In genomic region chr6:36618366-36619355, GRCh38 we compare ENCODE assay signal across 14 cellular contexts. TPM values are rescaled to one million over a fixed set of nuclear protein-coding genes. Genes with fewer than 3 reads are reported as not detected.
DNase-seq lines count a peak whose midpoint lies in the region; ATAC-seq, FAIRE-seq and TF ChIP-seq lines count a peak whose summit lies in the region.
"Had no signal": no experiment of that assay in that cellular context is flagged by ENCODE, and none has a peak within 500 bp of the region (broad histone marks: within the 10 kb centered on the region; RNA-seq: fewer than 3 reads in every experiment).

No MANE protein-coding gene starts in this region.

- H3K36me3 ChIP-seq in GM12878 (ENCODE audit: control insufficient read depth in 2 of 2, insufficient read depth in 2 of 2, low read length in 1 of 2) (no peaks in the 10 kb centered on the region; a peak in 1 of 4 replicates), gastroesophageal sphincter (peaks cover 0 to 4% of the 10 kb centered on the region in 2 donors)

- no peak overlapping the region for H3K9ac ChIP-seq in GM12878 (ENCODE audit: control insufficient read depth, insufficient read depth, low read length)

- H3K27ac ChIP-seq in GM12878 (ENCODE audit: control insufficient read depth, insufficient read depth) (no peak overlapping the region), gastroesophageal sphincter (no peak overlapping the region)

- no peak overlapping the region for H3K4me2 ChIP-seq in GM12878 (ENCODE audit: control insufficient read depth, insufficient read depth)

- WGBS in GM12878 (ENCODE audit: insufficient coverage, insufficient replicate concordance, low lambda C conversion rate, missing lambda C conversion rate): 68% methylated on average over 10 of the region's 10 CpGs
- WGBS in gastroesophageal sphincter (ENCODE audit: low coverage in 1 of 2), 2 donors: 75 to 76% methylated on average over 6 to 8 of the region's 10 CpGs

- H4K20me1 ChIP-seq in GM12878 (ENCODE audit: control insufficient read depth, insufficient read depth): no peaks in the 10 kb centered on the region

- no peak for FAIRE-seq in GM12878 (lab: Jason Lieb, UNC)

- TF ChIP-seq EP300 in GM12878 (IDR thresholded peaks at IDR 0.05; ENCODE audit: borderline replicate concordance in 1 of 2, control insufficient read depth in 1 of 2, low read depth in 2 of 2, low read length in 2 of 2) (no peak), gastroesophageal sphincter (IDR thresholded peaks at IDR 0.05) (no peak)

- TF ChIP-seq CTCF in GM12878 (IDR thresholded peaks at IDR 0.05 in 2 of 3, conservative IDR thresholded peaks at IDR 0.05 in 1 of 3; ENCODE audit: control insufficient read depth in 2 of 3, extremely low read depth in 1 of 3, insufficient read depth in 1 of 3, low read depth in 3 of 3, low read length in 3 of 3) (no peak), gastroesophageal sphincter (IDR thresholded peaks at IDR 0.05) (no peak)

- H3K4me1 ChIP-seq in GM12878 (ENCODE audit: control insufficient read depth, insufficient read depth, low read length) (peaks cover 16% of the 10 kb centered on the region), gastroesophageal sphincter (peaks cover 0 to 29% (median 5%) of the 10 kb centered on the region in 3 donors)
- H3K4me1 ChIP-seq: foreskin keratinocyte had no signal

- RAD21 ChIA-PET in GM12878 (lab: Charles Lee; ENCODE audit: unreplicated experiment): interaction anchor here (0.9 to 1.8 kb wide), 9 partner anchors 44 to 140 kb away, joined by 3 to 11 read pairs (median 4); partner anchors contain the start of gene CDKN1A

- no peak for ATAC-seq in GM12878
- ATAC-seq in GM19452 (IDR thresholded peaks at IDR 0.05; ENCODE audit: unreplicated experiment): no peak
- ATAC-seq in gastroesophageal sphincter: no peak
- ATAC-seq: effector memory CD8-positive, alpha-beta T cell; foreskin keratinocyte had no signal

- CTCF ChIA-PET in GM12878 (lab: Yijun Ruan, JAX): interaction anchor here (0.8 to 2.0 kb wide), 13 partner anchors 10 to 164 kb away, joined by 3 to 21 read pairs (median 4); no protein-coding TSS in a partner anchor

- H3K27me3 ChIP-seq in GM12878 (replicated peaks in 1 of 2; ENCODE audit: control insufficient read depth in 2 of 2, insufficient read depth in 2 of 2, low read length in 1 of 2): no peaks in the 10 kb centered on the region
- H3K27me3 ChIP-seq in gastroesophageal sphincter: no peaks in the 10 kb centered on the region
- H3K27me3 ChIP-seq: foreskin keratinocyte had no signal

- in situ Hi-C loops in GM12878 (cut with MboI): no loop called here

- POLR2A ChIA-PET in GM12878 (lab: Charles Lee): interaction anchor here (0.6 to 1.3 kb wide), 8 partner anchors 10 to 105 kb away, joined by 3 to 4 read pairs (median 3); no protein-coding TSS in a partner anchor

- H3K4me3 ChIP-seq in GM12878: no peak overlapping the region
- H3K4me3 ChIP-seq in gastroesophageal sphincter: no peak overlapping the region

- H3K9me3 ChIP-seq in GM12878 (replicated peaks; ENCODE audit: control insufficient read depth, insufficient read depth, low read length): no peaks in the 10 kb centered on the region
- no peaks in the 10 kb centered on the region for H3K9me3 ChIP-seq in gastroesophageal sphincter

- intact Hi-C loops in GM12878 (cut with micrococcal nuclease; ENCODE audit: unreplicated experiment): no loop called here

- no peak for TF ChIP-seq RAD21 in GM12878 (IDR thresholded peaks at IDR 0.05; ENCODE audit: insufficient read depth, low read depth, low read length)

- no peak overlapping the region for H2AFZ ChIP-seq in GM12878 (ENCODE audit: control insufficient read depth, low read depth, low read length)

- peaks cover 2% of the 10 kb centered on the region for H3K79me2 ChIP-seq in GM12878 (ENCODE audit: control insufficient read depth, insufficient read depth, low read length)

- BruUV-seq in GM12878 (replicated peaks; lab: Mats Ljungman, UMichigan): no TSS peak

- TF ChIP-seq POLR2A in GM12878 (IDR thresholded peaks at IDR 0.05; ENCODE audit: low read depth, low read length) (no peak), gastroesophageal sphincter (IDR thresholded peaks at IDR 0.05) (no peak)

- SMC1A ChIA-PET in GM12878 (lab: Charles Lee; ENCODE audit: uncharacterized antibody, unreplicated experiment): interaction anchor here (0.7 to 1.9 kb wide), 22 partner anchors 9 to 205 kb away, joined by 3 to 10 read pairs (median 3); no protein-coding TSS in a partner anchor

- DNase-seq in GF-D8 (lab: John Stamatoyannopoulos, UW) (peak; percentile 59), NOMO-1 (lab: John Stamatoyannopoulos, UW; ENCODE audit: unreplicated experiment in 2 of 2) (peak; percentile 30 to 68), GM12878 (ENCODE audit: low read depth, low spot score) (no peak), mesenteric fat pad (ENCODE audit: low spot score) (peak; percentile 45), NCI-H526 treated with DMSO at 0.1 percent for 48 hours (lab: John Stamatoyannopoulos, UW) (no peak), NCI-H1694 (lab: John Stamatoyannopoulos, UW) (no peak)
- DNase-seq: caudate nucleus; DMS153; effector memory CD8-positive, alpha-beta T cell; foreskin keratinocyte; NCI-H1930; NCI-H526 had no signal

TF ChIP-seq in GM12878, 131 proteins besides CTCF, POLR2A, EP300 and RAD21:
- TF ChIP-seq SPI1 (IDR thresholded peaks at IDR 0.05; ENCODE audit: borderline replicate concordance, insufficient read depth, low read depth, low read length) (peak; percentile 90), SIX5 (IDR thresholded peaks at IDR 0.05; ENCODE audit: low read depth, low read length, severe bottlenecking) (no peak)

RNA-seq across cellular contexts. Expression of gene SRSF3, which starts 24.5 kb away (rescaled TPM):
- total RNA-seq in GM12878 (2013; cell fraction: nucleolus; rRNA removed): 206 and 241 TPM in 2 replicates
- total RNA-seq in GM12878 (2014; rRNA removed): 195 and 229 TPM in 2 replicates
- 240 and 256 TPM in 2 replicates for total RNA-seq in GM12878 (2014; rRNA removed; fragmentation: Illumina TruSeq; extraction: Trizol)
- total RNA-seq in GM12878 (2021): 456 and 467 TPM in 2 replicates
- 111 TPM for polyA plus RNA-seq in GM12878 (2011; ENCODE audit: low read depth)
- 499 and 606 TPM in 2 replicates for polyA plus RNA-seq in GM12878 (2011; rRNA removed)
- polyA plus RNA-seq in GM12878 (2011; cell fraction: cytosol; rRNA removed): 365 and 371 TPM in 2 replicates
- 363 and 479 TPM in 2 replicates for polyA plus RNA-seq in GM12878 (2011; cell fraction: nucleus; rRNA removed)
- 225 and 308 TPM in 2 replicates for polyA plus RNA-seq in GM12878 (2012)
- 314 and 338 TPM in 2 replicates for polyA plus RNA-seq in GM12878 (2014; fragmentation: Illumina TruSeq; extraction: Trizol)
- 1,000 to 10,000 TPM in 1 of 2 experiments, 100 to 1,000 TPM in 1; 971 to 1,377 TPM for polyA plus RNA-seq in GM12878 (2014; fragmentation: Nextera tagmentation; extraction: Ambion mirVana)
- polyA plus RNA-seq in GM12878 (2014; rRNA removed): 482 and 486 TPM in 2 replicates
- 100 to 1,000 TPM; 569 to 577 TPM for polyA plus RNA-seq in GM12878 (2016; fragmentation: Nextera tagmentation; extraction: Ambion mirVana)
- polyA minus RNA-seq in GM12878 (2011; rRNA and poly(A)+ RNA removed): 211 and 244 TPM in 2 replicates
- polyA minus RNA-seq in GM12878 (2011; cell fraction: cytosol; rRNA and poly(A)+ RNA removed): 69.4 and 86.1 TPM in 2 replicates
- 133 and 210 TPM in 2 replicates for polyA minus RNA-seq in GM12878 (2011; cell fraction: nucleus; rRNA and poly(A)+ RNA removed)
- 214 TPM for total RNA-seq in mesenteric fat pad
- 100 to 1,000 TPM; 108 to 195 (median 156) TPM for total RNA-seq in gastroesophageal sphincter

RNA-seq across cellular contexts. Expression of gene CDKN1A, which starts 59.9 kb away (rescaled TPM):
- total RNA-seq in GM12878 (2013; cell fraction: nucleolus; rRNA removed): 98.4 and 111 TPM in 2 replicates
- total RNA-seq in GM12878 (2014; rRNA removed) (186 and 198 TPM in 2 replicates), GM12878 (2014; rRNA removed; fragmentation: Illumina TruSeq; extraction: Trizol) (139 and 144 TPM in 2 replicates), GM12878 (2021) (315 and 321 TPM in 2 replicates), mesenteric fat pad (245 TPM), gastroesophageal sphincter (100 to 1,000 TPM in 1 of 4 donors, 10 to 100 TPM in 3; 49.7 to 137 (median 81.7) TPM)
- 50.2 TPM for polyA plus RNA-seq in GM12878 (2011; ENCODE audit: low read depth)
- polyA plus RNA-seq in GM12878 (2011; rRNA removed) (103 and 200 TPM in 2 replicates), GM12878 (2014; fragmentation: Illumina TruSeq; extraction: Trizol) (154 and 232 TPM in 2 replicates), GM12878 (2014; fragmentation: Nextera tagmentation; extraction: Ambion mirVana) (10 to 100 TPM; 25.2 to 48.4 TPM), GM12878 (2014; rRNA removed) (330 and 358 TPM in 2 replicates), GM12878 (2016; fragmentation: Nextera tagmentation; extraction: Ambion mirVana) (100 to 1,000 TPM; 604 to 637 TPM)
- polyA plus RNA-seq in GM12878 (2011; cell fraction: cytosol; rRNA removed): 275 and 303 TPM in 2 replicates
- polyA plus RNA-seq in GM12878 (2011; cell fraction: nucleus; rRNA removed): 252 and 284 TPM in 2 replicates
- 129 and 156 TPM in 2 replicates for polyA plus RNA-seq in GM12878 (2012)
- polyA minus RNA-seq in GM12878 (2011; rRNA and poly(A)+ RNA removed): 81.2 and 140 TPM in 2 replicates
- 55.9 and 57.9 TPM in 2 replicates for polyA minus RNA-seq in GM12878 (2011; cell fraction: cytosol; rRNA and poly(A)+ RNA removed)
- polyA minus RNA-seq in GM12878 (2011; cell fraction: nucleus; rRNA and poly(A)+ RNA removed): 58.8 and 96.6 TPM in 2 replicates

Comparison
In these comparisons a context has a peak if more than half of its experiments do, and no peak if none do; other contexts are left out.
1. DNase-seq: peak in GF-D8 (single experiment), NOMO-1 (2 of 2) and mesenteric fat pad (single experiment); none in GM12878 (single experiment), NCI-H526 treated with DMSO at 0.1 percent for 48 hours (single experiment) and NCI-H1694 (single experiment).